Comparison of ENCODE assay signal across 23 cellular contexts in the genomic region with DNA sequence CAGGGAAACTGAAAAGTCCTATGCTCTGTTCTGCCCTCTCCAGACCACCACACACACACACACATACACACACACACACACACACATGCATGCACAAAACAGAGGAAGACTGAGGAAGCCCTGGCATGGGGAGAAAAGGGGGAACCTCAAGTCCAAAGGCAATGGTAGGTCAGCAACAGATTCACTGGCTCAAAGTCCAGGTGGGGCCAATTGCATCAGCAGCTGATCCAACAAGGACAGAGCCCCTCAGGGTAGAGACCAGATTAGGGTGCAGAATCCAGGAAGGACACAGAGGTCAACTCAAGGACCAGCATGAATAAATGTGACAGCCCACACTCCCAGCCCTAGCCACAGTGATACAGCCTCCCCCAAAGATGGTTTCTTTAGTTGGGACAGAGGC.
DNase-seq lines count a peak whose midpoint lies in the region; ATAC-seq, FAIRE-seq and TF ChIP-seq lines count a peak whose summit lies in the region.
"Had no signal": no experiment of that assay in that cellular context is flagged by ENCODE, and none has a peak within 500 bp of the region (broad histone marks: within the 10 kb centered on the region; RNA-seq: fewer than 3 reads in every experiment).

No MANE protein-coding gene starts in this region.

- POLR2A ChIA-PET in IMR-90 (lab: Charles Lee; ENCODE audit: unreplicated experiment) (no interaction called here), OCI-LY7 (lab: Charles Lee) (no interaction called here)

- H3K9me3 ChIP-seq in IMR-90 (ENCODE audit: control insufficient read depth, insufficient read depth, low read length) (no peaks in the 10 kb centered on the region), mesenchymal stem cell (ENCODE audit: control insufficient read depth, low read length) (no peaks in the 10 kb centered on the region), neuronal stem cell (replicated peaks in 1 of 2; ENCODE audit: control insufficient read depth in 2 of 2, insufficient read depth in 1 of 2, low read depth in 1 of 2, low read length in 2 of 2) (no peaks in the 10 kb centered on the region), OCI-LY7 (ENCODE audit: low read length) (no peaks in the 10 kb centered on the region)
- H3K9me3 ChIP-seq: A549, BE2C had no signal

- H2BK12ac ChIP-seq in mesenchymal stem cell (ENCODE audit: low read length in 2 of 2) = no peak overlapping the region
- no peak overlapping the region for H2BK12ac ChIP-seq in neuronal stem cell (ENCODE audit: low read length)

- H3K4ac ChIP-seq in IMR-90 (ENCODE audit: low read depth, low read length) = peak overlapping the region; percentile 67
- no peak overlapping the region for H3K4ac ChIP-seq in mesenchymal stem cell (ENCODE audit: low read depth in 1 of 2, low read length in 2 of 2)
- H3K4ac ChIP-seq in neuronal stem cell (ENCODE audit: low read length) = no peak overlapping the region

- H3K27ac ChIP-seq in IMR-90 (ENCODE audit: insufficient read depth, low read length) (no peak overlapping the region), mesenchymal stem cell (ENCODE audit: low read length, poor library complexity, severe bottlenecking) (no peak overlapping the region), neuronal stem cell (replicated peaks; ENCODE audit: low read length) (no peak overlapping the region), OCI-LY7 (ENCODE audit: low read depth, low read length, poor library complexity, severe bottlenecking) (no peak overlapping the region)
- H3K27ac ChIP-seq: A549; BLaER1 treated with 17β-estradiol and CSF1 and Interleukin-3, amounts not matched to agents 10 nM and 100 nM had no signal

- H2BK15ac ChIP-seq in IMR-90 (ENCODE audit: low read depth, low read length) (0 out of 3 replicates have a peak overlapping the region, but pooled peaks have one; percentile 21), mesenchymal stem cell (ENCODE audit: low read depth, poor library complexity, severe bottlenecking) (no peak overlapping the region), neuronal stem cell (ENCODE audit: low read length) (no peak overlapping the region)

- H2BK120ac ChIP-seq in IMR-90 (ENCODE audit: low read depth, low read length) = peak overlapping the region; percentile 63
- no peak overlapping the region for H2BK120ac ChIP-seq in mesenchymal stem cell (ENCODE audit: low read depth, low read length)
- H2BK120ac ChIP-seq in neuronal stem cell (ENCODE audit: low read depth, low read length) = no peak overlapping the region

- H2AFZ ChIP-seq in IMR-90 (replicated peaks; ENCODE audit: low read length, poor library complexity) = no peak overlapping the region
- H2AFZ ChIP-seq in mesenchymal stem cell (ENCODE audit: low read depth, low read length) = no peak overlapping the region
- H2AFZ ChIP-seq in neuronal stem cell (ENCODE audit: low read length) = no peak overlapping the region
- no peak overlapping the region for H2AFZ ChIP-seq in OCI-LY7 (ENCODE audit: low read length)
- H2AFZ ChIP-seq: GM23338 had no signal

- peaks cover 3% of the 10 kb centered on the region; the same call in 1 of the 2 replicates for H3K9me1 ChIP-seq in IMR-90 (ENCODE audit: insufficient read depth, low read length)

- TF ChIP-seq POLR2A in IMR-90 (IDR thresholded peaks at IDR 0.05; ENCODE audit: low read depth, low read length) = no peak

- FAIRE-seq in bronchial epithelial cell (lab: Jason Lieb, UNC) = peak; percentile 76
- FAIRE-seq: A549, GM12891, GM18507, H54 had no signal

- H2BK20ac ChIP-seq in IMR-90 (ENCODE audit: low read depth, low read length) = peak overlapping the region; percentile 84; the same call in 1 of the 2 replicates

- H4K91ac ChIP-seq in IMR-90 (ENCODE audit: insufficient read depth, low read depth, low read length) = peak overlapping the region; percentile 32
- H4K91ac ChIP-seq in mesenchymal stem cell (ENCODE audit: low read length) = no peak overlapping the region
- no peak overlapping the region for H4K91ac ChIP-seq in neuronal stem cell (ENCODE audit: low read depth, low read length, poor library complexity)

- BruUV-seq in IMR-90 (replicated peaks; lab: Mats Ljungman, UMichigan) (no TSS peak), OCI-LY7 (replicated peaks; lab: Mats Ljungman, UMichigan) (no TSS peak)

- H2BK5ac ChIP-seq in IMR-90 (ENCODE audit: low read depth, low read length, poor library complexity, severe bottlenecking) (peak overlapping the region; percentile 45), mesenchymal stem cell (ENCODE audit: low read depth, low read length, poor library complexity, severe bottlenecking) (no peak overlapping the region), neuronal stem cell (ENCODE audit: low read length) (no peak overlapping the region)

- no peaks in the 10 kb centered on the region for H3K27me3 ChIP-seq in IMR-90 (ENCODE audit: control insufficient read depth, insufficient read depth, low read length)
- H3K27me3 ChIP-seq in bronchial epithelial cell (ENCODE audit: control insufficient read depth, insufficient read depth, low read length) = no peaks in the 10 kb centered on the region
- no peaks in the 10 kb centered on the region for H3K27me3 ChIP-seq in mesenchymal stem cell (ENCODE audit: control insufficient read depth in 1 of 2, insufficient read depth in 1 of 2, low read length in 2 of 2)
- H3K27me3 ChIP-seq in neuronal stem cell (ENCODE audit: control insufficient read depth in 3 of 3, insufficient read depth in 3 of 3, low read depth in 1 of 3, low read length in 3 of 3) = no peaks in the 10 kb centered on the region
- H3K27me3 ChIP-seq: BE2C; BLaER1 treated with 17β-estradiol and CSF1 and Interleukin-3, amounts not matched to agents 10 nM and 100 nM had no signal

- H3K23ac ChIP-seq in IMR-90 (ENCODE audit: low read depth, low read length) (peak overlapping the region; percentile 34; the same call in 1 of the 2 replicates), mesenchymal stem cell (ENCODE audit: low read length in 2 of 2) (no peak overlapping the region), neuronal stem cell (ENCODE audit: low read depth, low read length, poor library complexity) (no peak overlapping the region)

- H4K20me1 ChIP-seq in IMR-90 (ENCODE audit: insufficient read depth, low read length) (no peaks in the 10 kb centered on the region), OCI-LY7 (ENCODE audit: insufficient read depth, low read length) (no peaks in the 10 kb centered on the region)
- H4K20me1 ChIP-seq: BLaER1 treated with 17β-estradiol and CSF1 and Interleukin-3, amounts not matched to agents 10 nM and 100 nM had no signal

- H3K79me2 ChIP-seq in OCI-LY7 (ENCODE audit: insufficient read depth, low read depth, low read length) = no peaks in the 10 kb centered on the region

- peak overlapping the region in 1 of 2 experiments; percentile 35; a peak in 1 of 4 replicates for H4K8ac ChIP-seq in IMR-90 (ENCODE audit: low read depth in 2 of 2, low read length in 2 of 2)
- peak overlapping the region; percentile 35 for H4K8ac ChIP-seq in mesenchymal stem cell (ENCODE audit: low read length)
- H4K8ac ChIP-seq in neuronal stem cell (ENCODE audit: low read depth, low read length) = no peak overlapping the region

- no peaks in the 10 kb centered on the region for H3K9me2 ChIP-seq in OCI-LY7 (ENCODE audit: insufficient read depth, low read length)

- H3K9ac ChIP-seq in IMR-90 (ENCODE audit: low read depth, low read length) (no peak overlapping the region), mesenchymal stem cell (ENCODE audit: low read length) (no peak overlapping the region), neuronal stem cell (ENCODE audit: low read depth, low read length, poor library complexity) (no peak overlapping the region)
- H3K9ac ChIP-seq: BLaER1 treated with 17β-estradiol and CSF1 and Interleukin-3, amounts not matched to agents 10 nM and 100 nM had no signal

- dilution Hi-C loops in IMR-90 (cut with HindIII; ENCODE audit: low sequenced_read_pairs, unreplicated experiment) = no loop called here

- H3K4me3 ChIP-seq in IMR-90 (ENCODE audit: insufficient read depth, low read depth, low read length) (no peak overlapping the region), bronchial epithelial cell (ENCODE audit: low read depth, low read length) (no peak overlapping the region), mesenchymal stem cell (ENCODE audit: insufficient read depth in 1 of 2, low read depth in 1 of 2, low read length in 2 of 2) (no peak overlapping the region), neuronal stem cell (ENCODE audit: low read length in 2 of 2) (no peak overlapping the region), OCI-LY7 (ENCODE audit: low read depth, low read length, poor library complexity, severe bottlenecking) (no peak overlapping the region)
- H3K4me3 ChIP-seq: A549; BLaER1 treated with 17β-estradiol and CSF1 and Interleukin-3, amounts not matched to agents 10 nM and 100 nM; GM23338 had no signal

- peak overlapping the region; percentile 39; the same call in 1 of the 2 replicates for H3K18ac ChIP-seq in IMR-90 (ENCODE audit: low read depth, low read length)
- no peak overlapping the region for H3K18ac ChIP-seq in mesenchymal stem cell (ENCODE audit: low read depth in 1 of 2, low read length in 2 of 2)
- no peak overlapping the region for H3K18ac ChIP-seq in neuronal stem cell (ENCODE audit: low read length)

- peak overlapping the region; percentile 44; the same call in 1 of the 2 replicates for H3K14ac ChIP-seq in IMR-90 (replicated peaks; ENCODE audit: low read depth, low read length)
- no peak overlapping the region for H3K14ac ChIP-seq in mesenchymal stem cell (ENCODE audit: low read length in 2 of 2)
- H3K14ac ChIP-seq in neuronal stem cell (ENCODE audit: low read length) = no peak overlapping the region

- TF ChIP-seq CTCF in IMR-90 (conservative IDR thresholded peaks at IDR 0.05; ENCODE audit: low read depth, low read length) (no peak), bronchial epithelial cell (IDR thresholded peaks at IDR 0.05; ENCODE audit: insufficient read depth, low read length, severe bottlenecking) (no peak), OCI-LY7 (conservative IDR thresholded peaks at IDR 0.05; ENCODE audit: low read length) (no peak)

- no peak overlapping the region for H3K4me2 ChIP-seq in IMR-90 (ENCODE audit: low read depth, low read length)
- H3K4me2 ChIP-seq in mesenchymal stem cell (ENCODE audit: low read length, poor library complexity, severe bottlenecking) = no peak overlapping the region
- H3K4me2 ChIP-seq in neuronal stem cell (ENCODE audit: insufficient read depth, low read length, poor library complexity, severe bottlenecking) = no peak overlapping the region
- no peak overlapping the region for H3K4me2 ChIP-seq in OCI-LY7 (ENCODE audit: low read length)
- H3K4me2 ChIP-seq: A549; BLaER1 treated with 17β-estradiol and CSF1 and Interleukin-3, amounts not matched to agents 10 nM and 100 nM; GM23338 had no signal

- H2AK9ac ChIP-seq in IMR-90 (replicated peaks; ENCODE audit: low read depth, low read length, poor library complexity) = peak overlapping the region; percentile 81

- no peak overlapping the region for H3K56ac ChIP-seq in IMR-90 (ENCODE audit: extremely low read depth, insufficient read depth, low read length)

- H3K36me3 ChIP-seq in IMR-90 (ENCODE audit: control insufficient read depth, insufficient read depth, low read length) = no peaks in the 10 kb centered on the region; the same call in 1 of the 2 replicates
- H3K36me3 ChIP-seq in bronchial epithelial cell (ENCODE audit: control insufficient read depth, insufficient read depth, low read length) = no peaks in the 10 kb centered on the region
- no peaks in the 10 kb centered on the region for H3K36me3 ChIP-seq in mesenchymal stem cell (ENCODE audit: control insufficient read depth in 1 of 2, insufficient read depth in 2 of 2, low read depth in 1 of 2, low read length in 2 of 2)
- H3K36me3 ChIP-seq in neuronal stem cell (replicated peaks in 1 of 2; ENCODE audit: control insufficient read depth in 2 of 2, insufficient read depth in 2 of 2, low read length in 2 of 2) = no peaks in the 10 kb centered on the region
- no peaks in the 10 kb centered on the region for H3K36me3 ChIP-seq in OCI-LY7 (ENCODE audit: insufficient read depth, low read length)
- H3K36me3 ChIP-seq: BE2C; BLaER1 treated with 17β-estradiol and CSF1 and Interleukin-3, amounts not matched to agents 10 nM and 100 nM had no signal

- H2AK5ac ChIP-seq in IMR-90 (ENCODE audit: low read depth, low read length) (peak overlapping the region; percentile 49), mesenchymal stem cell (ENCODE audit: low read length, severe bottlenecking) (no peak overlapping the region), neuronal stem cell (ENCODE audit: low read depth, low read length) (no peak overlapping the region)

- no peak for ATAC-seq in IMR-90 (ENCODE audit: low read depth)
- ATAC-seq: A549, GM23338 had no signal

- DNase-seq in IMR-90 (no peak), bronchial epithelial cell (ENCODE audit: low read depth) (no peak), mesenchymal stem cell (no peak), neuronal stem cell (ENCODE audit: low spot score) (no peak), OCI-LY7 (ENCODE audit: low spot score) (no peak), NCI-H146 (lab: John Stamatoyannopoulos, UW) (no peak)
- DNase-seq: 8988T; ACHN; AML-193; BE2C; Calu3; CD4-positive, alpha-beta T cell; COR-L47; DMS53; DMS79 treated with DMSO at 0.1 percent for 48 hours; GF-D8; HCEC 1CT had no signal

- CTCF ChIA-PET in IMR-90 (lab: Yijun Ruan, JAX) (no interaction called here), OCI-LY7 (lab: Charles Lee; ENCODE audit: unreplicated experiment) (no interaction called here)

- H3K79me1 ChIP-seq in IMR-90 (ENCODE audit: low read depth in 1 of 2, low read length in 2 of 2) = peaks cover 13 to 32% of the 10 kb centered on the region in 2 experiments
- H3K79me1 ChIP-seq in mesenchymal stem cell (replicated peaks; ENCODE audit: low read length, poor library complexity, severe bottlenecking) = peaks cover 2% of the 10 kb centered on the region
- no peaks in the 10 kb centered on the region for H3K79me1 ChIP-seq in neuronal stem cell (ENCODE audit: low read depth, low read length)

- intact Hi-C loops in IMR-90 (cut with micrococcal nuclease) (no loop called here), OCI-LY7 (cut with micrococcal nuclease; ENCODE audit: unreplicated experiment) (no loop called here)

- H4K5ac ChIP-seq in IMR-90 (ENCODE audit: low read depth, low read length) = no peak overlapping the region

- H3K4me1 ChIP-seq in IMR-90 (ENCODE audit: control insufficient read depth, insufficient read depth, low read length) (peaks cover 9% of the 10 kb centered on the region), mesenchymal stem cell (ENCODE audit: control insufficient read depth, insufficient read depth, low read depth, low read length) (no peaks in the 10 kb centered on the region), neuronal stem cell (ENCODE audit: control insufficient read depth in 2 of 2, insufficient read depth in 1 of 2, low read depth in 1 of 2, low read length in 2 of 2) (peaks cover 10 to 14% of the 10 kb centered on the region in 2 donors), OCI-LY7 (ENCODE audit: insufficient read depth, low read length, poor library complexity, severe bottlenecking) (no peaks in the 10 kb centered on the region)
- H3K4me1 ChIP-seq: A549; BE2C; BLaER1 treated with 17β-estradiol and CSF1 and Interleukin-3, amounts not matched to agents 10 nM and 100 nM had no signal

- in situ Hi-C loops in IMR-90 (cut with MboI; ENCODE audit: low sequenced_read_pairs) = no loop called here

- TF ChIP-seq RAD21 in IMR-90 (IDR thresholded peaks at IDR 0.05; ENCODE audit: low read length) = no peak
